ENCODE assay signal across 23 cellular contexts in genomic region chr1:28680141-28680540, GRCh38. TPM values are rescaled to one million over a fixed set of nuclear protein-coding genes. Genes with fewer than 3 reads are reported as not detected.
"Had no signal": no experiment of that assay in that cellular context is flagged by ENCODE, and none has a peak within 500 bp of the region (broad histone marks: within the 10 kb centered on the region; RNA-seq: fewer than 3 reads in every experiment).

No MANE protein-coding gene starts in this region.

- DNase-seq: Karpas-422, KG1, MG63, NCI-H1092, NCI-H1105 treated with DMSO at 0.1 percent for 48 hours, NCI-H1417 treated with DMSO at 0.1 percent for 48 hours, NCI-H146, NCI-H1694 treated with DMSO at 0.1 percent for 48 hours, NCI-H1930, NCI-H2081, NCI-H2171, NCI-H226, NCI-H446, NCI-H510A, NCI-H524 treated with DMSO at 0.1 percent for 48 hours, NCI-H69, NCI-H774, Right ventricle myocardium superior, RPMI8226, SIG-M5 had no signal

- H3K36me3 ChIP-seq: MG63 had no signal

- H3K4me3 ChIP-seq: MG63, SJSA1, SK-N-MC had no signal

- H3K27me3 ChIP-seq: MG63, SJSA1 had no signal

- H3K4me1 ChIP-seq: SJSA1 had no signal

- H3K9me3 ChIP-seq: MG63, SJSA1 had no signal

RNA-seq across cellular contexts. Expression of gene RNU11, which starts 31.7 kb away (rescaled TPM):
- total RNA-seq: HT-29, Right ventricle myocardium superior, SJSA1 had no signal
